In genomic region chr20:13868331-13868730, GRCh38 we compare ENCODE assay signal across 16 cellular contexts.
A peak's percentile ranks its signal among the peaks of the same experiment; 100 is the strongest.
DNase-seq lines count a peak whose midpoint lies in the region; ATAC-seq and TF ChIP-seq lines count a peak whose summit lies in the region.
"Had no signal": no experiment of that assay in that cellular context is flagged by ENCODE, and none has a peak within 500 bp of the region (broad histone marks: within the 10 kb centered on the region; RNA-seq: fewer than 3 reads in every experiment).

No MANE protein-coding gene starts in this region.

- no peak for TF ChIP-seq CTCF in MCF 10A (IDR thresholded peaks at IDR 0.05; ENCODE audit: unreplicated experiment)
- no peak for TF ChIP-seq CTCF in breast epithelium (IDR thresholded peaks at IDR 0.05)
- no peak for TF ChIP-seq CTCF in uterus (IDR thresholded peaks at IDR 0.05)
- TF ChIP-seq CTCF in GM10248 (IDR thresholded peaks at IDR 0.05; ENCODE audit: control extremely low read depth, extremely low read depth, low read depth, missing control alignments) = no peak

- BruUV-seq in MCF 10A (replicated peaks; lab: Mats Ljungman, UMichigan) = no TSS peak

- H3K9me3 ChIP-seq in breast epithelium (no peaks in the 10 kb centered on the region), uterus (no peaks in the 10 kb centered on the region)
- H3K9me3 ChIP-seq: testis had no signal

- intact Hi-C loops in MCF 10A (cut with micrococcal nuclease) = no loop called here
- intact Hi-C loops in breast epithelium (cut with DNase I; ENCODE audit: low total_unique reads) = no loop called here
- intact Hi-C loops in uterus (cut with DNase I; ENCODE audit: low total_unique reads) = no loop called here

- POLR2A ChIA-PET in MCF 10A (lab: Yijun Ruan, JAX) = no interaction called here
- POLR2A ChIA-PET in GM10248 (lab: Yijun Ruan, JAX) = no interaction called here

- CTCF ChIA-PET in MCF 10A (lab: Yijun Ruan, JAX) = interaction anchor here (0.6 to 1.1 kb wide), 2 partner anchors 11 to 372 kb away, joined by 3 to 4 read pairs; no protein-coding TSS in a partner anchor
- CTCF ChIA-PET in GM10248 (lab: Yijun Ruan, JAX) = no interaction called here

- H3K4me3 Mint-ChIP-seq in MCF 10A (ENCODE audit: unreplicated experiment) = no peak overlapping the region
- H3K4me3 Mint-ChIP-seq: GM23338 had no signal

- H3K4me1 Mint-ChIP-seq in MCF 10A (ENCODE audit: insufficient read depth, unreplicated experiment) = no peaks in the 10 kb centered on the region

- ATAC-seq in HG02610 (IDR thresholded peaks at IDR 0.05; ENCODE audit: unreplicated experiment) = no peak
- ATAC-seq: GM23338 had no signal

- DNase-seq in MCF 10A (ENCODE audit: unreplicated experiment) (peak; percentile 54), breast epithelium (ENCODE audit: low spot score in 2 of 2) (no peak), SKM-1 treated with dmso at 0.1 percent for 144 hours (lab: John Stamatoyannopoulos, UW; ENCODE audit: unreplicated experiment) (peak; percentile 75), glomerular visceral epithelial cell (ENCODE audit: extremely low spot score) (peak; percentile 57), uterus (peak; percentile 56 to 66), GM10248 (ENCODE audit: extremely low spot score) (no peak)
- DNase-seq in activated CD4-positive, alpha-beta T cell treated with anti-CD3 and anti-CD28 coated beads for 4 hours = no peak
- DNase-seq: DMS79, kidney, NCI-H526, T-helper 1 cell, testis had no signal

- H3K4me3 ChIP-seq in breast epithelium (no peak overlapping the region), uterus (no peak overlapping the region)
- H3K4me3 ChIP-seq: GM23338, testis had no signal

- H3K27ac ChIP-seq in breast epithelium (no peak overlapping the region), uterus (peak overlapping the region; percentile 80 to 83)
- H3K27ac ChIP-seq: 22Rv1, parathyroid adenoma, testis had no signal

- H3K36me3 Mint-ChIP-seq in MCF 10A (ENCODE audit: insufficient read depth, unreplicated experiment) = no peaks in the 10 kb centered on the region

- H3K36me3 ChIP-seq in breast epithelium = no peaks in the 10 kb centered on the region
- H3K36me3 ChIP-seq in uterus = no peaks in the 10 kb centered on the region

- H3K27me3 ChIP-seq in breast epithelium = no peaks in the 10 kb centered on the region
- no peaks in the 10 kb centered on the region for H3K27me3 ChIP-seq in uterus
- H3K27me3 ChIP-seq: testis had no signal

- H3K27ac Mint-ChIP-seq in MCF 10A (ENCODE audit: low read depth, unreplicated experiment) = no peak overlapping the region
- H3K27ac Mint-ChIP-seq: GM23338 had no signal

- no peaks in the 10 kb centered on the region for H3K27me3 Mint-ChIP-seq in MCF 10A (ENCODE audit: insufficient read depth, unreplicated experiment)

- TF ChIP-seq POLR2A in breast epithelium (IDR thresholded peaks at IDR 0.05) (no peak), uterus (IDR thresholded peaks at IDR 0.05) (no peak)

- peaks cover 3 to 9% of the 10 kb centered on the region in 2 donors for H3K4me1 ChIP-seq in breast epithelium
- peaks cover 0 to 4% of the 10 kb centered on the region in 2 donors for H3K4me1 ChIP-seq in uterus
- H3K4me1 ChIP-seq: parathyroid adenoma, testis had no signal

- H3K9me3 Mint-ChIP-seq in MCF 10A (ENCODE audit: unreplicated experiment) = no peaks in the 10 kb centered on the region

Comparison
In these comparisons a context has a peak if more than half of its experiments do, and no peak if none do; other contexts are left out.
1. DNase-seq: peak in MCF 10A (single experiment), SKM-1 treated with dmso at 0.1 percent for 144 hours (single experiment), glomerular visceral epithelial cell (single experiment) and uterus (2 of 2); none in breast epithelium (0 of 2), activated CD4-positive, alpha-beta T cell treated with anti-CD3 and anti-CD28 coated beads for 4 hours (0 of 2) and GM10248 (single experiment).
2. H3K27ac ChIP-seq: peak in uterus (2 of 2); none in breast epithelium (0 of 2).